28 cellular contexts compared by ENCODE assay signal in genomic region chr1:64295566-64295965, GRCh38.
DNase-seq lines count a peak whose midpoint lies in the region; ATAC-seq, FAIRE-seq and TF ChIP-seq lines count a peak whose summit lies in the region.
"Had no signal": no experiment of that assay in that cellular context is flagged by ENCODE, and none has a peak within 500 bp of the region (broad histone marks: within the 10 kb centered on the region; RNA-seq: fewer than 3 reads in every experiment).

No MANE protein-coding gene starts in this region.

- no peak overlapping the region for H3K9ac ChIP-seq in astrocyte (ENCODE audit: low read length)

- H3K79me2 ChIP-seq in astrocyte (ENCODE audit: insufficient read depth, low read length) = no peaks in the 10 kb centered on the region

- H3K4me2 ChIP-seq in astrocyte (ENCODE audit: low read length) = no peak overlapping the region

- FAIRE-seq in astrocyte (lab: Jason Lieb, UNC) = no peak
- FAIRE-seq: G401.6, H1, HepG2, K562 had no signal

- ATAC-seq in GM21576 (IDR thresholded peaks at IDR 0.05; ENCODE audit: unreplicated experiment) = no peak
- no peak for ATAC-seq in HG03378 (IDR thresholded peaks at IDR 0.05; ENCODE audit: unreplicated experiment)
- ATAC-seq: HCT116, HepG2, K562, Panc1, T-helper 17 cell had no signal

- peaks cover 7% of the 10 kb centered on the region for H3K9me3 ChIP-seq in astrocyte (ENCODE audit: insufficient read depth, low read depth, low read length)

- no peaks in the 10 kb centered on the region for H4K20me1 ChIP-seq in astrocyte (ENCODE audit: insufficient read depth, low read length)

- H3K27ac ChIP-seq in astrocyte (ENCODE audit: low read depth, low read length) = no peak overlapping the region
- H3K27ac ChIP-seq: RWPE1 had no signal

- H3K9me3 Mint-ChIP-seq in astrocyte (ENCODE audit: unreplicated experiment) (peaks cover 17% of the 10 kb centered on the region), type B pancreatic cell (no peaks in the 10 kb centered on the region)

- no peaks in the 10 kb centered on the region for H3K36me3 ChIP-seq in astrocyte (ENCODE audit: insufficient read depth, low read length)
- H3K36me3 ChIP-seq: MG63 had no signal

- no peaks in the 10 kb centered on the region for H3K4me1 ChIP-seq in astrocyte (ENCODE audit: insufficient read depth, low read length)

- H3K27me3 ChIP-seq in astrocyte (ENCODE audit: insufficient read depth, low read length) = no peaks in the 10 kb centered on the region
- H3K27me3 ChIP-seq: MG63 had no signal

- DNase-seq in EH (ENCODE audit: low read depth) (peak; percentile 49), HCEC 1CT (peak; percentile 8), astrocyte (ENCODE audit: low read depth) (peak; percentile 74), foreskin fibroblast (peak; percentile 14 to 45), type B pancreatic cell (ENCODE audit: extremely low spot score, unreplicated experiment) (no peak)
- DNase-seq: CD4-positive, CD25-positive, alpha-beta regulatory T cell; DMS153; DND-41; Kasumi-1; MG63; NCI-H1417; NCI-H1694; NCI-H2029 treated with DMSO at 0.1 percent for 48 hours; NCI-H2227 treated with DMSO at 0.1 percent for 48 hours; NCI-H526 treated with DMSO at 0.1 percent for 48 hours; SHP77; SW 1271; T-helper 17 cell had no signal

- H3K27ac Mint-ChIP-seq in astrocyte (ENCODE audit: unreplicated experiment) (no peak overlapping the region), type B pancreatic cell (no peak overlapping the region)
- H3K27ac Mint-ChIP-seq: B cell; CD4-positive, CD25-positive, alpha-beta regulatory T cell; T-helper 17 cell had no signal

- no peaks in the 10 kb centered on the region for H3K4me1 Mint-ChIP-seq in astrocyte (ENCODE audit: low read depth, unreplicated experiment)
- H3K4me1 Mint-ChIP-seq in type B pancreatic cell (ENCODE audit: unreplicated experiment) = no peaks in the 10 kb centered on the region
- H3K4me1 Mint-ChIP-seq: B cell; CD4-positive, CD25-positive, alpha-beta regulatory T cell; T-helper 17 cell had no signal

- no peak overlapping the region for H3K4me3 ChIP-seq in astrocyte (ENCODE audit: insufficient read depth, low read depth, low read length)
- H3K4me3 ChIP-seq in foreskin fibroblast (ENCODE audit: low read depth in 1 of 2, low read length in 2 of 2) = no peak overlapping the region
- H3K4me3 ChIP-seq: K562, MG63 had no signal

- TF ChIP-seq CTCF in astrocyte (IDR thresholded peaks at IDR 0.05; ENCODE audit: insufficient read depth, low read depth, low read length) (no peak), foreskin fibroblast (IDR thresholded peaks at IDR 0.05; ENCODE audit: low read depth, low read length) (no peak), type B pancreatic cell (conservative IDR thresholded peaks at IDR 0.05) (no peak)

- no peak overlapping the region for H3K4me3 Mint-ChIP-seq in astrocyte (ENCODE audit: unreplicated experiment)
- no peak overlapping the region for H3K4me3 Mint-ChIP-seq in type B pancreatic cell
- H3K4me3 Mint-ChIP-seq: B cell; CD4-positive, CD25-positive, alpha-beta regulatory T cell; T-helper 17 cell had no signal

- peaks cover 3% of the 10 kb centered on the region for H3K27me3 Mint-ChIP-seq in astrocyte (ENCODE audit: low read depth, unreplicated experiment)
- no peaks in the 10 kb centered on the region for H3K27me3 Mint-ChIP-seq in type B pancreatic cell

- no peaks in the 10 kb centered on the region for H3K36me3 Mint-ChIP-seq in astrocyte (ENCODE audit: low read depth, unreplicated experiment)
- no peaks in the 10 kb centered on the region for H3K36me3 Mint-ChIP-seq in type B pancreatic cell
- H3K36me3 Mint-ChIP-seq: CD4-positive, CD25-positive, alpha-beta regulatory T cell had no signal

- no peak overlapping the region for H2AFZ ChIP-seq in astrocyte (ENCODE audit: low read depth, low read length)
